Comparison of ENCODE assay signal across 25 cellular contexts in genomic region chr7:125246706-125247105, GRCh38.
"Had no signal": no experiment of that assay in that cellular context is flagged by ENCODE, and none has a peak within 500 bp of the region (broad histone marks: within the 10 kb centered on the region; RNA-seq: fewer than 3 reads in every experiment).

No MANE protein-coding gene starts in this region.

- H3K9me3 ChIP-seq: left ventricle myocardium inferior, ovary, prostate gland, spleen, suprapubic skin, thoracic aorta, tibial artery, upper lobe of right lung had no signal

- H2AFZ ChIP-seq: hepatocyte had no signal

- ATAC-seq: mucosa of descending colon; naive thymus-derived CD4-positive, alpha-beta T cell; right cardiac atrium; sciatic nerve; upper lobe of right lung had no signal

- H3K4me1 Mint-ChIP-seq: memory B cell; stimulated activated effector memory CD8-positive, alpha-beta T cell treated with anti-CD3 and anti-CD28 coated beads, Interleukin-12 subunit alpha, Interleukin-12 subunit beta, amount 100 ng/mL, for 72 hours had no signal

- H3K4me3 ChIP-seq: hepatocyte, left ventricle myocardium inferior, lung, mucosa of descending colon, ovary, prostate gland, spleen, suprapubic skin, thoracic aorta, tibial artery, upper lobe of right lung had no signal

- H3K27me3 Mint-ChIP-seq: memory B cell; naive thymus-derived CD4-positive, alpha-beta T cell; stimulated activated naive CD8-positive, alpha-beta T cell treated with anti-CD3 and anti-CD28 coated beads, Interleukin-15, Interleukin-2, amounts not matched to agents 100 ng/mL and 50 ng/mL, for 24 hours had no signal

- H3K4me1 ChIP-seq: left ventricle myocardium inferior, prostate gland, spleen, suprapubic skin, tibial artery, upper lobe of right lung had no signal

- H3K27ac ChIP-seq: hepatocyte, left ventricle myocardium inferior, ovary, prostate gland, spleen, suprapubic skin, thoracic aorta, tibial artery, upper lobe of right lung had no signal

- DNase-seq: islet precursor cell; left ventricle myocardium inferior; midbrain; mucosa of descending colon; naive thymus-derived CD4-positive, alpha-beta T cell; ovary; retina; right cardiac atrium; small intestine; spleen; stimulated activated CD4-positive, alpha-beta T cell treated with anti-CD3 and anti-CD28 coated beads, Interleukin-4, amount 100 ng/mL, for 24 hours; stimulated activated naive CD4-positive, alpha-beta T cell; tibial artery; trophoblast cell; upper lobe of right lung had no signal

- H3K9me3 Mint-ChIP-seq: stimulated activated naive CD8-positive, alpha-beta T cell treated with anti-CD3 and anti-CD28 coated beads, Interleukin-15, Interleukin-2, amounts not matched to agents 100 ng/mL and 50 ng/mL, for 24 hours had no signal

- H3K79me2 ChIP-seq: hepatocyte had no signal

- H3K27ac Mint-ChIP-seq: memory B cell; naive thymus-derived CD4-positive, alpha-beta T cell; natural killer cell treated with Interleukin-12 subunit alpha and Interleukin-12 subunit beta and Interleukin-15 and Interleukin-18, amount 100 ng/mL, for 72 hours; stimulated activated effector memory CD8-positive, alpha-beta T cell treated with anti-CD3 and anti-CD28 coated beads, Interleukin-12 subunit alpha, Interleukin-12 subunit beta, amount 100 ng/mL, for 72 hours; stimulated activated naive CD8-positive, alpha-beta T cell treated with anti-CD3 and anti-CD28 coated beads, Interleukin-15, Interleukin-2, amounts not matched to agents 100 ng/mL and 50 ng/mL, for 24 hours had no signal

- H3K36me3 ChIP-seq: left ventricle myocardium inferior, ovary, prostate gland, spleen, suprapubic skin, thoracic aorta, tibial artery, upper lobe of right lung had no signal

- H3K27me3 ChIP-seq: hepatocyte, ovary, spleen, suprapubic skin, tibial artery, upper lobe of right lung had no signal

- H3K36me3 Mint-ChIP-seq: memory B cell; naive thymus-derived CD4-positive, alpha-beta T cell; natural killer cell treated with Interleukin-12 subunit alpha and Interleukin-12 subunit beta and Interleukin-15 and Interleukin-18, amount 100 ng/mL, for 72 hours; stimulated activated effector memory CD8-positive, alpha-beta T cell treated with anti-CD3 and anti-CD28 coated beads, Interleukin-12 subunit alpha, Interleukin-12 subunit beta, amount 100 ng/mL, for 72 hours had no signal

- H3K4me2 ChIP-seq: hepatocyte had no signal

- H3K4me3 Mint-ChIP-seq: memory B cell; naive thymus-derived CD4-positive, alpha-beta T cell; natural killer cell treated with Interleukin-12 subunit alpha and Interleukin-12 subunit beta and Interleukin-15 and Interleukin-18, amount 100 ng/mL, for 72 hours; stimulated activated effector memory CD8-positive, alpha-beta T cell treated with anti-CD3 and anti-CD28 coated beads, Interleukin-12 subunit alpha, Interleukin-12 subunit beta, amount 100 ng/mL, for 72 hours; stimulated activated naive CD8-positive, alpha-beta T cell treated with anti-CD3 and anti-CD28 coated beads, Interleukin-15, Interleukin-2, amounts not matched to agents 100 ng/mL and 50 ng/mL, for 24 hours had no signal
